ENCODE assay signal across 29 cellular contexts in genomic region chr9:126038790-126039189, GRCh38.
"Had no signal": no experiment of that assay in that cellular context is flagged by ENCODE, and none has a peak within 500 bp of the region (broad histone marks: within the 10 kb centered on the region; RNA-seq: fewer than 3 reads in every experiment).

No MANE protein-coding gene starts in this region.

- H3K27me3 ChIP-seq: colonic mucosa, pancreas, thyroid gland, vagina had no signal

- H3K4me1 ChIP-seq: colonic mucosa, gastrocnemius medialis, left lung, pancreas, stomach, thyroid gland, vagina had no signal

- H3K9me3 ChIP-seq: colonic mucosa, neutrophil, pancreas, thyroid gland, vagina had no signal

- H3K27ac ChIP-seq: colonic mucosa, epithelial cell of prostate, gastrocnemius medialis, left lung, neutrophil, pancreas, stomach, thyroid gland, vagina had no signal

- H3K4me3 ChIP-seq: colonic mucosa, gastrocnemius medialis, left lung, pancreas, smooth muscle cell, stomach, thyroid gland, vagina had no signal

- H3K27ac Mint-ChIP-seq: dendritic cell treated with granulocyte-macrophage colony-stimulating factor and Interleukin-4, amounts not matched to agents 40 ng/mL and 50 ng/mL, for 4 days; endodermal cell; naive thymus-derived CD4-positive, alpha-beta T cell had no signal

- H3K36me3 ChIP-seq: colonic mucosa, gastrocnemius medialis, left lung, neutrophil, pancreas, stomach, thyroid gland, vagina had no signal

- FAIRE-seq: pancreas had no signal

- H3K4me3 Mint-ChIP-seq: dendritic cell treated with granulocyte-macrophage colony-stimulating factor and Interleukin-4, amounts not matched to agents 40 ng/mL and 50 ng/mL, for 4 days; endodermal cell; naive thymus-derived CD4-positive, alpha-beta T cell; nephron had no signal

- ATAC-seq: esophagus mucosa; gastrocnemius medialis; left cardiac atrium; left lung; naive thymus-derived CD4-positive, alpha-beta T cell; pancreas; sciatic nerve had no signal

- H3K9me3 Mint-ChIP-seq: dendritic cell treated with granulocyte-macrophage colony-stimulating factor and Interleukin-4, amounts not matched to agents 40 ng/mL and 50 ng/mL, for 4 days had no signal

- DNase-seq: colonic mucosa; effector CD8-positive, alpha-beta T cell; endodermal cell; foreskin fibroblast; gastrocnemius medialis; head of caudate nucleus; left cardiac atrium; left lung; mammary epithelial cell; mesendoderm; midbrain; naive thymus-derived CD4-positive, alpha-beta T cell; pancreas; stimulated activated CD4-positive, alpha-beta T cell treated with anti-CD3 and anti-CD28 coated beads, Interleukin-12 subunit alpha, Interleukin-12 subunit beta, amount 100 ng/mL, for 4 hours; stimulated activated CD4-positive, alpha-beta T cell treated with anti-CD3 and anti-CD28 coated beads, Interleukin-1b, Interleukin-23, amount 100 ng/mL, for 48 hours; stimulated activated CD4-positive, alpha-beta T cell treated with anti-CD3 and anti-CD28 coated beads, Interleukin-4, amount 100 ng/mL, for 1 hour; stimulated activated CD8-positive, alpha-beta memory T cell treated with anti-CD3 and anti-CD28 coated beads, Interleukin-4, amount 100 ng/mL, for 48 hours; stimulated activated naive CD4-positive, alpha-beta T cell treated with Interleukin-2 at 50 U/mL for 16 hours; stomach; thyroid gland; trophoblast cell had no signal

- H3K4me1 Mint-ChIP-seq: naive thymus-derived CD4-positive, alpha-beta T cell had no signal
